ENCODE assay signal across 1 cellular context in the genomic region with DNA sequence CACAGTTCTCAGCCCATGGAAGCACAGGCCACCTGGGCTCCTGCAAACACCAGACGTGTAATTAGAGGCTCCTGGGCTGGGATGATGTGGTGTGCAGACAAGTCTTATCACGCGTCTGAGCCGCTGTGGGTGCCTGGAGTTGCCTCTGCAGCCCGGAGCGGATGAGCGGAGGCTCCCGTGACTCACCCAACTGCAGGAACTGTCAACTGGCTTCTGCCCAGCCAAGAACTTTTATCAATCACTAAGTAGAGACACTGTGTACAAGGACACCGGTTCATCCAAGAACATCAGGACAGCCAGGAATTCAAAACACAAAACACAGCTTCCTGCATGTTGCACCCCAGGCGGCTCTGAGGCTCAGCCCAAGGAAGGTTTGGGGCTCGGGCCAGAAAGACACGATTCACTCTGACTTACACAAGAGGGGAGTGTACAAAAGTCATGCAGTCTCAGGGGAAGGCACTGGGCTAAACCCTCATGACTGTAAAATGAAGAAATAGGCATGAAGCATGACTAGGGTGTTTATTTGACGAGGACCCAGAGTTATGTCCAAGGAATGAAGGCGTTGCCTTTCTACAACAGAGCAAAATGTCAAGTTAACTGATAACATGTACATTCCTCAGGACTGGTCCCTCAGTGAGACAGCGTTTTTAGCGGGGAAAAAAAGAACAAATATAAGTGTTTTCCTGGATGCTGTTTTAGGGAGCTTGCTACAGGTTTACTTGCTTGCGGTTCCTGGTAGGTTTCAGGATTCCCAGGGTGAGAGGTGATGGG.
TF ChIP-seq lines count a peak whose summit lies in the region.

No MANE protein-coding gene starts in this region.

TF ChIP-seq in K562, 482 proteins besides CTCF, POLR2A, EP300 and RAD21 (continued from another document and continues in another):
- TF ChIP-seq, protein P1, sequence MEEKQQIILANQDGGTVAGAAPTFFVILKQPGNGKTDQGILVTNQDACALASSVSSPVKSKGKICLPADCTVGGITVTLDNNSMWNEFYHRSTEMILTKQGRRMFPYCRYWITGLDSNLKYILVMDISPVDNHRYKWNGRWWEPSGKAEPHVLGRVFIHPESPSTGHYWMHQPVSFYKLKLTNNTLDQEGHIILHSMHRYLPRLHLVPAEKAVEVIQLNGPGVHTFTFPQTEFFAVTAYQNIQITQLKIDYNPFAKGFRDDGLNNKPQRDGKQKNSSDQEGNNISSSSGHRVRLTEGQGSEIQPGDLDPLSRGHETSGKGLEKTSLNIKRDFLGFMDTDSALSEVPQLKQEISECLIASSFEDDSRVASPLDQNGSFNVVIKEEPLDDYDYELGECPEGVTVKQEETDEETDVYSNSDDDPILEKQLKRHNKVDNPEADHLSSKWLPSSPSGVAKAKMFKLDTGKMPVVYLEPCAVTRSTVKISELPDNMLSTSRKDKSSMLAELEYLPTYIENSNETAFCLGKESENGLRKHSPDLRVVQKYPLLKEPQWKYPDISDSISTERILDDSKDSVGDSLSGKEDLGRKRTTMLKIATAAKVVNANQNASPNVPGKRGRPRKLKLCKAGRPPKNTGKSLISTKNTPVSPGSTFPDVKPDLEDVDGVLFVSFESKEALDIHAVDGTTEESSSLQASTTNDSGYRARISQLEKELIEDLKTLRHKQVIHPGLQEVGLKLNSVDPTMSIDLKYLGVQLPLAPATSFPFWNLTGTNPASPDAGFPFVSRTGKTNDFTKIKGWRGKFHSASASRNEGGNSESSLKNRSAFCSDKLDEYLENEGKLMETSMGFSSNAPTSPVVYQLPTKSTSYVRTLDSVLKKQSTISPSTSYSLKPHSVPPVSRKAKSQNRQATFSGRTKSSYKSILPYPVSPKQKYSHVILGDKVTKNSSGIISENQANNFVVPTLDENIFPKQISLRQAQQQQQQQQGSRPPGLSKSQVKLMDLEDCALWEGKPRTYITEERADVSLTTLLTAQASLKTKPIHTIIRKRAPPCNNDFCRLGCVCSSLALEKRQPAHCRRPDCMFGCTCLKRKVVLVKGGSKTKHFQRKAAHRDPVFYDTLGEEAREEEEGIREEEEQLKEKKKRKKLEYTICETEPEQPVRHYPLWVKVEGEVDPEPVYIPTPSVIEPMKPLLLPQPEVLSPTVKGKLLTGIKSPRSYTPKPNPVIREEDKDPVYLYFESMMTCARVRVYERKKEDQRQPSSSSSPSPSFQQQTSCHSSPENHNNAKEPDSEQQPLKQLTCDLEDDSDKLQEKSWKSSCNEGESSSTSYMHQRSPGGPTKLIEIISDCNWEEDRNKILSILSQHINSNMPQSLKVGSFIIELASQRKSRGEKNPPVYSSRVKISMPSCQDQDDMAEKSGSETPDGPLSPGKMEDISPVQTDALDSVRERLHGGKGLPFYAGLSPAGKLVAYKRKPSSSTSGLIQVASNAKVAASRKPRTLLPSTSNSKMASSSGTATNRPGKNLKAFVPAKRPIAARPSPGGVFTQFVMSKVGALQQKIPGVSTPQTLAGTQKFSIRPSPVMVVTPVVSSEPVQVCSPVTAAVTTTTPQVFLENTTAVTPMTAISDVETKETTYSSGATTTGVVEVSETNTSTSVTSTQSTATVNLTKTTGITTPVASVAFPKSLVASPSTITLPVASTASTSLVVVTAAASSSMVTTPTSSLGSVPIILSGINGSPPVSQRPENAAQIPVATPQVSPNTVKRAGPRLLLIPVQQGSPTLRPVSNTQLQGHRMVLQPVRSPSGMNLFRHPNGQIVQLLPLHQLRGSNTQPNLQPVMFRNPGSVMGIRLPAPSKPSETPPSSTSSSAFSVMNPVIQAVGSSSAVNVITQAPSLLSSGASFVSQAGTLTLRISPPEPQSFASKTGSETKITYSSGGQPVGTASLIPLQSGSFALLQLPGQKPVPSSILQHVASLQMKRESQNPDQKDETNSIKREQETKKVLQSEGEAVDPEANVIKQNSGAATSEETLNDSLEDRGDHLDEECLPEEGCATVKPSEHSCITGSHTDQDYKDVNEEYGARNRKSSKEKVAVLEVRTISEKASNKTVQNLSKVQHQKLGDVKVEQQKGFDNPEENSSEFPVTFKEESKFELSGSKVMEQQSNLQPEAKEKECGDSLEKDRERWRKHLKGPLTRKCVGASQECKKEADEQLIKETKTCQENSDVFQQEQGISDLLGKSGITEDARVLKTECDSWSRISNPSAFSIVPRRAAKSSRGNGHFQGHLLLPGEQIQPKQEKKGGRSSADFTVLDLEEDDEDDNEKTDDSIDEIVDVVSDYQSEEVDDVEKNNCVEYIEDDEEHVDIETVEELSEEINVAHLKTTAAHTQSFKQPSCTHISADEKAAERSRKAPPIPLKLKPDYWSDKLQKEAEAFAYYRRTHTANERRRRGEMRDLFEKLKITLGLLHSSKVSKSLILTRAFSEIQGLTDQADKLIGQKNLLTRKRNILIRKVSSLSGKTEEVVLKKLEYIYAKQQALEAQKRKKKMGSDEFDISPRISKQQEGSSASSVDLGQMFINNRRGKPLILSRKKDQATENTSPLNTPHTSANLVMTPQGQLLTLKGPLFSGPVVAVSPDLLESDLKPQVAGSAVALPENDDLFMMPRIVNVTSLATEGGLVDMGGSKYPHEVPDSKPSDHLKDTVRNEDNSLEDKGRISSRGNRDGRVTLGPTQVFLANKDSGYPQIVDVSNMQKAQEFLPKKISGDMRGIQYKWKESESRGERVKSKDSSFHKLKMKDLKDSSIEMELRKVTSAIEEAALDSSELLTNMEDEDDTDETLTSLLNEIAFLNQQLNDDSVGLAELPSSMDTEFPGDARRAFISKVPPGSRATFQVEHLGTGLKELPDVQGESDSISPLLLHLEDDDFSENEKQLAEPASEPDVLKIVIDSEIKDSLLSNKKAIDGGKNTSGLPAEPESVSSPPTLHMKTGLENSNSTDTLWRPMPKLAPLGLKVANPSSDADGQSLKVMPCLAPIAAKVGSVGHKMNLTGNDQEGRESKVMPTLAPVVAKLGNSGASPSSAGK (IDR thresholded peaks at IDR 0.05) = 0 out of 2 replicates have a peak, but pooled peaks have one; percentile 39
- no peak for TF ChIP-seq NR2F6 (CRISPR knock-in tag; IDR thresholded peaks at IDR 0.05)
- TF ChIP-seq SIN3B (IDR thresholded peaks at IDR 0.05; ENCODE audit: low read depth) = no peak
- no peak for TF ChIP-seq HIVEP1 (CRISPR knock-in tag; IDR thresholded peaks at IDR 0.05)
- TF ChIP-seq CEBPG (CRISPR knock-in tag; IDR thresholded peaks at IDR 0.05) = peak; percentile 44; the same call in 1 of the 2 replicates
- TF ChIP-seq CEBPG (tag; conservative IDR thresholded peaks at IDR 0.05 in 1 of 2, IDR thresholded peaks at IDR 0.05 in 1 of 2) = peak in 1 of 2 experiments; percentile 61; a peak in 3 of 4 replicates
- 0 out of 2 replicates have a peak, but pooled peaks have one; percentile 22 for TF ChIP-seq EP400 (IDR thresholded peaks at IDR 0.05)
- TF ChIP-seq, protein P2, sequence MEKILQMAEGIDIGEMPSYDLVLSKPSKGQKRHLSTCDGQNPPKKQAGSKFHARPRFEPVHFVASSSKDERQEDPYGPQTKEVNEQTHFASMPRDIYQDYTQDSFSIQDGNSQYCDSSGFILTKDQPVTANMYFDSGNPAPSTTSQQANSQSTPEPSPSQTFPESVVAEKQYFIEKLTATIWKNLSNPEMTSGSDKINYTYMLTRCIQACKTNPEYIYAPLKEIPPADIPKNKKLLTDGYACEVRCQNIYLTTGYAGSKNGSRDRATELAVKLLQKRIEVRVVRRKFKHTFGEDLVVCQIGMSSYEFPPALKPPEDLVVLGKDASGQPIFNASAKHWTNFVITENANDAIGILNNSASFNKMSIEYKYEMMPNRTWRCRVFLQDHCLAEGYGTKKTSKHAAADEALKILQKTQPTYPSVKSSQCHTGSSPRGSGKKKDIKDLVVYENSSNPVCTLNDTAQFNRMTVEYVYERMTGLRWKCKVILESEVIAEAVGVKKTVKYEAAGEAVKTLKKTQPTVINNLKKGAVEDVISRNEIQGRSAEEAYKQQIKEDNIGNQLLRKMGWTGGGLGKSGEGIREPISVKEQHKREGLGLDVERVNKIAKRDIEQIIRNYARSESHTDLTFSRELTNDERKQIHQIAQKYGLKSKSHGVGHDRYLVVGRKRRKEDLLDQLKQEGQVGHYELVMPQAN (IDR thresholded peaks at IDR 0.05; ENCODE audit: borderline replicate concordance) = 0 out of 2 replicates have a peak, but pooled peaks have one; percentile 38
- TF ChIP-seq NFIC (IDR thresholded peaks at IDR 0.05) = peak; percentile 90
- TF ChIP-seq, protein P3, sequence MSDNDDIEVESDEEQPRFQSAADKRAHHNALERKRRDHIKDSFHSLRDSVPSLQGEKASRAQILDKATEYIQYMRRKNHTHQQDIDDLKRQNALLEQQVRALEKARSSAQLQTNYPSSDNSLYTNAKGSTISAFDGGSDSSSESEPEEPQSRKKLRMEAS (CRISPR knock-in tag; IDR thresholded peaks at IDR 0.05) = peak; percentile 81
- TF ChIP-seq TCF7L2 (IDR thresholded peaks at IDR 0.05; ENCODE audit: low read depth, low read length) = no peak
- no peak for TF ChIP-seq POLR2H (tag; IDR thresholded peaks at IDR 0.05; ENCODE audit: low read depth)
- TF ChIP-seq TCF7 (IDR thresholded peaks at IDR 0.05; ENCODE audit: borderline replicate concordance) = no peak; the same call in 1 of the 2 replicates
- TF ChIP-seq, protein P4, sequence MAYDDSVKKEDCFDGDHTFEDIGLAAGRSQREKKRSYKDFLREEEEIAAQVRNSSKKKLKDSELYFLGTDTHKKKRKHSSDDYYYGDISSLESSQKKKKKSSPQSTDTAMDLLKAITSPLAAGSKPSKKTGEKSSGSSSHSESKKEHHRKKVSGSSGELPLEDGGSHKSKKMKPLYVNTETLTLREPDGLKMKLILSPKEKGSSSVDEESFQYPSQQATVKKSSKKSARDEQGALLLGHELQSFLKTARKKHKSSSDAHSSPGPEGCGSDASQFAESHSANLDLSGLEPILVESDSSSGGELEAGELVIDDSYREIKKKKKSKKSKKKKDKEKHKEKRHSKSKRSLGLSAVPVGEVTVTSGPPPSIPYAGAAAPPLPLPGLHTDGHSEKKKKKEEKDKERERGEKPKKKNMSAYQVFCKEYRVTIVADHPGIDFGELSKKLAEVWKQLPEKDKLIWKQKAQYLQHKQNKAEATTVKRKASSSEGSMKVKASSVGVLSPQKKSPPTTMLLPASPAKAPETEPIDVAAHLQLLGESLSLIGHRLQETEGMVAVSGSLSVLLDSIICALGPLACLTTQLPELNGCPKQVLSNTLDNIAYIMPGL (CRISPR knock-in tag; IDR thresholded peaks at IDR 0.05) = no peak
- TF ChIP-seq, protein P5, sequence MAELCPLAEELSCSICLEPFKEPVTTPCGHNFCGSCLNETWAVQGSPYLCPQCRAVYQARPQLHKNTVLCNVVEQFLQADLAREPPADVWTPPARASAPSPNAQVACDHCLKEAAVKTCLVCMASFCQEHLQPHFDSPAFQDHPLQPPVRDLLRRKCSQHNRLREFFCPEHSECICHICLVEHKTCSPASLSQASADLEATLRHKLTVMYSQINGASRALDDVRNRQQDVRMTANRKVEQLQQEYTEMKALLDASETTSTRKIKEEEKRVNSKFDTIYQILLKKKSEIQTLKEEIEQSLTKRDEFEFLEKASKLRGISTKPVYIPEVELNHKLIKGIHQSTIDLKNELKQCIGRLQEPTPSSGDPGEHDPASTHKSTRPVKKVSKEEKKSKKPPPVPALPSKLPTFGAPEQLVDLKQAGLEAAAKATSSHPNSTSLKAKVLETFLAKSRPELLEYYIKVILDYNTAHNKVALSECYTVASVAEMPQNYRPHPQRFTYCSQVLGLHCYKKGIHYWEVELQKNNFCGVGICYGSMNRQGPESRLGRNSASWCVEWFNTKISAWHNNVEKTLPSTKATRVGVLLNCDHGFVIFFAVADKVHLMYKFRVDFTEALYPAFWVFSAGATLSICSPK (IDR thresholded peaks at IDR 0.05; ENCODE audit: borderline replicate concordance) = no peak
- peak; percentile 40 for TF ChIP-seq FOS (IDR thresholded peaks at IDR 0.05; ENCODE audit: extremely low read depth, insufficient read length)
- peak; percentile 25; the same call in 1 of the 2 replicates for TF ChIP-seq PHF21A (IDR thresholded peaks at IDR 0.05; ENCODE audit: borderline replicate concordance, low read depth)
- no peak for TF ChIP-seq HNRNPLL (IDR thresholded peaks at IDR 0.05; ENCODE audit: low read depth, low read length, poor library complexity, severe bottlenecking)
- peak in 1 of 2 experiments; percentile 91; a peak in 2 of 4 replicates for TF ChIP-seq TBL1XR1 (IDR thresholded peaks at IDR 0.05; ENCODE audit: low read length in 2 of 2)
- TF ChIP-seq SMARCA4 (IDR thresholded peaks at IDR 0.05) = peak; percentile 88
- peak; percentile 89 for TF ChIP-seq MAFG (tag; conservative IDR thresholded peaks at IDR 0.05)
- TF ChIP-seq, protein P6, sequence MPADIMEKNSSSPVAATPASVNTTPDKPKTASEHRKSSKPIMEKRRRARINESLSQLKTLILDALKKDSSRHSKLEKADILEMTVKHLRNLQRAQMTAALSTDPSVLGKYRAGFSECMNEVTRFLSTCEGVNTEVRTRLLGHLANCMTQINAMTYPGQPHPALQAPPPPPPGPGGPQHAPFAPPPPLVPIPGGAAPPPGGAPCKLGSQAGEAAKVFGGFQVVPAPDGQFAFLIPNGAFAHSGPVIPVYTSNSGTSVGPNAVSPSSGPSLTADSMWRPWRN (IDR thresholded peaks at IDR 0.05; ENCODE audit: low read depth) = peak; percentile 66; the same call in 1 of the 2 replicates
- TF ChIP-seq, protein P7, sequence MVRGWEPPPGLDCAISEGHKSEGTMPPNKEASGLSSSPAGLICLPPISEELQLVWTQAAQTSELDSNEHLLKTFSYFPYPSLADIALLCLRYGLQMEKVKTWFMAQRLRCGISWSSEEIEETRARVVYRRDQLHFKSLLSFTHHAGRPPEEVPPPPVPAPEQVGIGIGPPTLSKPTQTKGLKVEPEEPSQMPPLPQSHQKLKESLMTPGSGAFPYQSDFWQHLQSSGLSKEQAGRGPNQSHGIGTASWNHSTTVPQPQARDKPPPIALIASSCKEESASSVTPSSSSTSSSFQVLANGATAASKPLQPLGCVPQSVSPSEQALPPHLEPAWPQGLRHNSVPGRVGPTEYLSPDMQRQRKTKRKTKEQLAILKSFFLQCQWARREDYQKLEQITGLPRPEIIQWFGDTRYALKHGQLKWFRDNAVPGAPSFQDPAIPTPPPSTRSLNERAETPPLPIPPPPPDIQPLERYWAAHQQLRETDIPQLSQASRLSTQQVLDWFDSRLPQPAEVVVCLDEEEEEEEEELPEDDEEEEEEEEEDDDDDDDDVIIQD (CRISPR knock-in tag; IDR thresholded peaks at IDR 0.05) = no peak
- TF ChIP-seq, protein P8, sequence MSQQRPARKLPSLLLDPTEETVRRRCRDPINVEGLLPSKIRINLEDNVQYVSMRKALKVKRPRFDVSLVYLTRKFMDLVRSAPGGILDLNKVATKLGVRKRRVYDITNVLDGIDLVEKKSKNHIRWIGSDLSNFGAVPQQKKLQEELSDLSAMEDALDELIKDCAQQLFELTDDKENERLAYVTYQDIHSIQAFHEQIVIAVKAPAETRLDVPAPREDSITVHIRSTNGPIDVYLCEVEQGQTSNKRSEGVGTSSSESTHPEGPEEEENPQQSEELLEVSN (IDR thresholded peaks at IDR 0.05; ENCODE audit: borderline replicate concordance in 1 of 2, extremely low read depth in 1 of 2, insufficient read depth in 1 of 2, insufficient read length in 1 of 2, low read depth in 1 of 2, low read length in 1 of 2, poor library complexity in 1 of 2, severe bottlenecking in 1 of 2) = peak in 1 of 2 experiments; percentile 13
- peak; percentile 90 for TF ChIP-seq GATA2 (CRISPR knock-in tag; IDR thresholded peaks at IDR 0.05)
- peak; percentile 85 for TF ChIP-seq CXXC5 (CRISPR knock-in tag; IDR thresholded peaks at IDR 0.05)
- TF ChIP-seq CBX8 (IDR thresholded peaks at IDR 0.05; ENCODE audit: borderline replicate concordance, extremely low read depth, low read depth, low read length, poor library complexity, severe bottlenecking) = no peak
- TF ChIP-seq TOE1 (IDR thresholded peaks at IDR 0.05; ENCODE audit: borderline replicate concordance) = peak; percentile 77
- no peak for TF ChIP-seq TOE1 (CRISPR knock-in tag; IDR thresholded peaks at IDR 0.05; ENCODE audit: borderline replicate concordance, low read depth)
- peak; percentile 34; the same call in 1 of the 2 replicates for TF ChIP-seq RB1 (IDR thresholded peaks at IDR 0.05; ENCODE audit: low read depth)
